1 cellular context compared by ENCODE assay signal in genomic region chr2:8254791-8255447, GRCh38.
TF ChIP-seq lines count a peak whose summit lies in the region.

No MANE protein-coding gene starts in this region.

TF ChIP-seq in Ishikawa, 13 proteins besides CTCF, POLR2A, EP300 and RAD21:
- TF ChIP-seq FOXM1 (IDR thresholded peaks at IDR 0.05; ENCODE audit: borderline replicate concordance, low read depth) (no peak), REST (IDR thresholded peaks at IDR 0.05; ENCODE audit: low read depth) (peak; percentile 49)
